11 cellular contexts compared by ENCODE assay signal in the genomic region with DNA sequence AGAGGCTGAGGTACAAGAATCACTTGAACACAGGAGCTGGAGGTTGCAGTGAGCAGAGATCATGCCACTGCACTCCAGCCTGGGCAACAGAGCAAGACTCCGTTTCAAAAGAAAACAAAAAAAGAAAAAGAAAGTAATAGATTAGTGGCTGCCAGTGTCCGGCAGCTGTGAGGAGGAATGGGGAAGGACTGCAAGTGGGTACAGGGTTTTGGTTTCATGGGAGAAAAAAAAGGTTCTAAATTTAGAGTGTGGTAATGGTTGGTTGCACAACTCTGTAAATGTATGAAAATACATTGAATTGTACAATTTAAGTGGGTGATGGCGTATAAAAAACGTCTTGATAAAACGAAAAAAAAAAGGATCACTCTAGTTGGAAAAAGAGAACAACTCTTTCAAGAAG. TPM values are rescaled to one million over a fixed set of nuclear protein-coding genes. Genes with fewer than 3 reads are reported as not detected.
A peak's percentile ranks its signal among the peaks of the same experiment; 100 is the strongest.
DNase-seq lines count a peak whose midpoint lies in the region; ATAC-seq and TF ChIP-seq lines count a peak whose summit lies in the region.
"Had no signal": no experiment of that assay in that cellular context is flagged by ENCODE, and none has a peak within 500 bp of the region (broad histone marks: within the 10 kb centered on the region; RNA-seq: fewer than 3 reads in every experiment).

No MANE protein-coding gene starts in this region.

- TF ChIP-seq POLR2A in gastrocnemius medialis (IDR thresholded peaks at IDR 0.05) = no peak

- H3K27ac ChIP-seq in gastrocnemius medialis = no peak overlapping the region

- H3K4me1 ChIP-seq in gastrocnemius medialis = no peaks in the 10 kb centered on the region

- TF ChIP-seq CTCF in gastrocnemius medialis (IDR thresholded peaks at IDR 0.05 in 4 of 5, conservative IDR thresholded peaks at IDR 0.05 in 1 of 5) = no peak

- peak; percentile 89 for ATAC-seq in GM18511 (IDR thresholded peaks at IDR 0.05; ENCODE audit: unreplicated experiment)
- ATAC-seq in GM21619 (IDR thresholded peaks at IDR 0.05; ENCODE audit: unreplicated experiment) = peak; percentile 87
- ATAC-seq in HG03442 (IDR thresholded peaks at IDR 0.05; ENCODE audit: unreplicated experiment) = peak; percentile 70
- ATAC-seq in gastrocnemius medialis = no peak

- H3K27ac Mint-ChIP-seq in dendritic cell treated with granulocyte-macrophage colony-stimulating factor and Interleukin-4, amounts not matched to agents 40 ng/mL and 50 ng/mL, for 4 days = peak overlapping the region; percentile 77

- peaks cover 0 to 14% of the 10 kb centered on the region in 2 donors for H3K36me3 ChIP-seq in gastrocnemius medialis

- DNase-seq in gastrocnemius medialis (no peak), DMS53 treated with DMSO at 0.1 percent for 48 hours (lab: John Stamatoyannopoulos, UW; ENCODE audit: unreplicated experiment) (no peak), D341Med (ENCODE audit: low spot score) (no peak)
- DNase-seq in activated naive CD4-positive, alpha-beta T cell treated with Interleukin-2 at 50 U/mL for 16 hours = no peak
- DNase-seq: DMS79 treated with DMSO at 0.1 percent for 48 hours, mesenchymal stem cell had no signal

- H3K4me3 Mint-ChIP-seq in dendritic cell treated with granulocyte-macrophage colony-stimulating factor and Interleukin-4, amounts not matched to agents 40 ng/mL and 50 ng/mL, for 4 days = peak overlapping the region; percentile 72

- H3K27me3 ChIP-seq in gastrocnemius medialis = no peaks in the 10 kb centered on the region
- H3K27me3 ChIP-seq: SJSA1 had no signal

- H3K27me3 Mint-ChIP-seq in dendritic cell treated with granulocyte-macrophage colony-stimulating factor and Interleukin-4, amounts not matched to agents 40 ng/mL and 50 ng/mL, for 4 days = no peaks in the 10 kb centered on the region

- in situ Hi-C loops in gastrocnemius medialis (cut with MboI; ENCODE audit: low sequenced_read_pairs in 4 of 4) = no loop called here

- intact Hi-C loops in dendritic cell treated with granulocyte-macrophage colony-stimulating factor and Interleukin-4, amounts not matched to agents 40 ng/mL and 50 ng/mL, for 4 days (cut with micrococcal nuclease) = no loop called here
- intact Hi-C loops in gastrocnemius medialis (cut with DNase I; ENCODE audit: low total_unique reads) = no loop called here

- no peak overlapping the region for H3K4me3 ChIP-seq in gastrocnemius medialis
- H3K4me3 ChIP-seq: SJSA1 had no signal

- H3K9me3 ChIP-seq in gastrocnemius medialis = no peaks in the 10 kb centered on the region
- H3K9me3 ChIP-seq: SJSA1 had no signal

- H3K36me3 Mint-ChIP-seq in dendritic cell treated with granulocyte-macrophage colony-stimulating factor and Interleukin-4, amounts not matched to agents 40 ng/mL and 50 ng/mL, for 4 days (ENCODE audit: low read depth) = peaks cover 44% of the 10 kb centered on the region

- H3K4me1 Mint-ChIP-seq in dendritic cell treated with granulocyte-macrophage colony-stimulating factor and Interleukin-4, amounts not matched to agents 40 ng/mL and 50 ng/mL, for 4 days (ENCODE audit: low read depth) = peaks cover 12% of the 10 kb centered on the region

- no peaks in the 10 kb centered on the region for H3K9me3 Mint-ChIP-seq in dendritic cell treated with granulocyte-macrophage colony-stimulating factor and Interleukin-4, amounts not matched to agents 40 ng/mL and 50 ng/mL, for 4 days

RNA-seq across cellular contexts. Expression of gene TAF1A, which starts 6.7 kb away (rescaled TPM):
- total RNA-seq in gastrocnemius medialis = 1 to 10 TPM; 1.5 to 3.4 (median 1.6) TPM

RNA-seq across cellular contexts. Expression of gene MIA3, which starts 34.8 kb away (rescaled TPM):
- total RNA-seq in gastrocnemius medialis = 10 to 100 TPM; 24.1 to 75.3 (median 47.9) TPM

RNA-seq across cellular contexts. Expression of gene HHIPL2, which starts 35.2 kb away (rescaled TPM):
- not detected for total RNA-seq in gastrocnemius medialis

Comparison
In these comparisons a context has a peak if more than half of its experiments do, and no peak if none do; other contexts are left out.
1. ATAC-seq: peak in GM18511 (single experiment), GM21619 (single experiment) and HG03442 (single experiment); none in gastrocnemius medialis (0 of 2).